ENCODE assay signal across 26 cellular contexts in genomic region chr11:113547739-113548138, GRCh38.
"Had no signal": no experiment of that assay in that cellular context is flagged by ENCODE, and none has a peak within 500 bp of the region (broad histone marks: within the 10 kb centered on the region; RNA-seq: fewer than 3 reads in every experiment).

No MANE protein-coding gene starts in this region.

- H3K4me3 ChIP-seq: dorsolateral prefrontal cortex, gastrocnemius medialis, left lung, neural progenitor cell, prostate gland, right atrium auricular region, stomach, thyroid gland, vagina had no signal

- H3K9me3 ChIP-seq: gastrocnemius medialis, left lung, prostate gland, right atrium auricular region, stomach, thyroid gland, vagina had no signal

- H3K4me2 ChIP-seq: neural progenitor cell had no signal

- H3K4me1 ChIP-seq: gastrocnemius medialis, left lung, prostate gland, right atrium auricular region, stomach, thyroid gland, vagina had no signal

- DNase-seq: dorsolateral prefrontal cortex; effector CD8-positive, alpha-beta T cell; foreskin fibroblast; gastrocnemius medialis; head of caudate nucleus; left cardiac atrium; left lung; mesendoderm; midbrain; naive thymus-derived CD4-positive, alpha-beta T cell; stimulated activated CD4-positive, alpha-beta T cell treated with anti-CD3 and anti-CD28 coated beads, Interleukin-2, amount 100 ng/mL, for 24 hours; stimulated activated CD4-positive, alpha-beta T cell treated with anti-CD3 and anti-CD28 coated beads, Interleukin-4, amount 100 ng/mL, for 24 hours; stimulated activated naive CD4-positive, alpha-beta T cell treated with Interleukin-2 at 50 U/mL for 16 hours; stomach; thyroid gland; trophoblast cell had no signal

- H3K9me3 Mint-ChIP-seq: endodermal cell; naive thymus-derived CD4-positive, alpha-beta T cell; nephron; neural progenitor cell; stimulated activated effector memory CD8-positive, alpha-beta T cell treated with anti-CD3 and anti-CD28 coated beads, Interleukin-12 subunit alpha, Interleukin-12 subunit beta, amount 100 ng/mL, for 72 hours had no signal

- H3K36me3 ChIP-seq: gastrocnemius medialis, left lung, neural progenitor cell, prostate gland, right atrium auricular region, stomach, thyroid gland, vagina had no signal

- H3K9ac ChIP-seq: neural progenitor cell had no signal

- H3K4me3 Mint-ChIP-seq: endodermal cell; naive thymus-derived CD4-positive, alpha-beta T cell; nephron; neural progenitor cell; stimulated activated effector memory CD8-positive, alpha-beta T cell treated with anti-CD3 and anti-CD28 coated beads, Interleukin-12 subunit alpha, Interleukin-12 subunit beta, amount 100 ng/mL, for 72 hours had no signal

- H3K27me3 ChIP-seq: gastrocnemius medialis, neural progenitor cell, right atrium auricular region, thyroid gland, vagina had no signal

- H3K36me3 Mint-ChIP-seq: neural progenitor cell; stimulated activated effector memory CD8-positive, alpha-beta T cell treated with anti-CD3 and anti-CD28 coated beads, Interleukin-12 subunit alpha, Interleukin-12 subunit beta, amount 100 ng/mL, for 72 hours had no signal

- H3K27ac ChIP-seq: dorsolateral prefrontal cortex, epithelial cell of prostate, gastrocnemius medialis, left lung, neural progenitor cell, prostate gland, right atrium auricular region, stomach, thyroid gland, vagina had no signal

- H3K4me1 Mint-ChIP-seq: naive thymus-derived CD4-positive, alpha-beta T cell; stimulated activated effector memory CD8-positive, alpha-beta T cell treated with anti-CD3 and anti-CD28 coated beads, Interleukin-12 subunit alpha, Interleukin-12 subunit beta, amount 100 ng/mL, for 72 hours had no signal

- H2AFZ ChIP-seq: neural progenitor cell had no signal

- ATAC-seq: esophagus mucosa; gastrocnemius medialis; left cardiac atrium; naive thymus-derived CD4-positive, alpha-beta T cell; sciatic nerve; stimulated activated effector memory CD8-positive, alpha-beta T cell treated with anti-CD3 and anti-CD28 coated beads, Interleukin-12 subunit alpha, Interleukin-12 subunit beta, amount 100 ng/mL, for 72 hours had no signal

- H3K27ac Mint-ChIP-seq: endodermal cell; naive thymus-derived CD4-positive, alpha-beta T cell; nephron; neural progenitor cell; stimulated activated effector memory CD8-positive, alpha-beta T cell treated with anti-CD3 and anti-CD28 coated beads, Interleukin-12 subunit alpha, Interleukin-12 subunit beta, amount 100 ng/mL, for 72 hours had no signal
